In genomic region chr7:156400046-156400445, GRCh38 we compare ENCODE assay signal across 25 cellular contexts.
"Had no signal": no experiment of that assay in that cellular context is flagged by ENCODE, and none has a peak within 500 bp of the region (broad histone marks: within the 10 kb centered on the region; RNA-seq: fewer than 3 reads in every experiment).

No MANE protein-coding gene starts in this region.

- H3K36me3 ChIP-seq: MG63 had no signal

- H3K4me3 ChIP-seq: MG63 had no signal

- H3K4me2 ChIP-seq: SK-N-SH had no signal

- H3K27ac ChIP-seq: RWPE1 had no signal

- H3K9ac ChIP-seq: SK-N-SH had no signal

- H3K27me3 ChIP-seq: MG63 had no signal

- H3K9me3 ChIP-seq: MG63, SK-N-SH had no signal

- ATAC-seq: HepG2, Panc1, PC-3 had no signal

- DNase-seq: IMR-90; Karpas-422; KG1; MG63; NCI-H1092; NCI-H1105 treated with DMSO at 0.1 percent for 48 hours; NCI-H1417 treated with DMSO at 0.1 percent for 48 hours; NCI-H146; NCI-H1694 treated with DMSO at 0.1 percent for 48 hours; NCI-H1930; NCI-H2081; NCI-H2171; NCI-H226; NCI-H446; NCI-H510A; NCI-H524 treated with DMSO at 0.1 percent for 48 hours; NCI-H69; NCI-H774; NK-92 treated with Interleukin-12 subunit alpha and Interleukin-12 subunit beta, amount 100 ng/mL, for 24 hours; PC-3; SHP77; SK-N-SH had no signal
